Comparison of ENCODE assay signal across 2 cellular contexts in genomic region chr17:66994943-66995535, GRCh38.
A peak's percentile ranks its signal among the peaks of the same experiment; 100 is the strongest.
TF ChIP-seq lines count a peak whose summit lies in the region.

No MANE protein-coding gene starts in this region.

TF ChIP-seq in SK-N-SH, 30 proteins besides CTCF, POLR2A, EP300 and RAD21 (continued from another document):
- TF ChIP-seq REST (IDR thresholded peaks at IDR 0.05; ENCODE audit: low read depth, low read length) (no peak), USF1 (IDR thresholded peaks at IDR 0.05; ENCODE audit: borderline replicate concordance, low read depth) (no peak), JUND (IDR thresholded peaks at IDR 0.05) (no peak), TAF1 (IDR thresholded peaks at IDR 0.05; ENCODE audit: borderline replicate concordance, low read depth, low read length) (no peak), MAX (IDR thresholded peaks at IDR 0.05; ENCODE audit: low read depth) (no peak), RXRA (IDR thresholded peaks at IDR 0.05; ENCODE audit: borderline replicate concordance, low read depth) (no peak), RFX5 (IDR thresholded peaks at IDR 0.05; ENCODE audit: low read length) (peak; percentile 21; the same call in 1 of the 2 replicates), NFIC (IDR thresholded peaks at IDR 0.05; ENCODE audit: borderline replicate concordance) (no peak), FOSL2 (IDR thresholded peaks at IDR 0.05; ENCODE audit: borderline replicate concordance, low read depth) (no peak), CHD2 (IDR thresholded peaks at IDR 0.05; ENCODE audit: low read length, partially characterized antibody) (no peak), GATA2 (CRISPR knock-in tag; IDR thresholded peaks at IDR 0.05) (peak; percentile 35; the same call in 1 of the 2 replicates), ZBTB33 (IDR thresholded peaks at IDR 0.05; ENCODE audit: borderline replicate concordance, low read depth) (no peak), FOXJ3 (CRISPR knock-in tag; IDR thresholded peaks at IDR 0.05) (no peak), EZH2phosphoT487 (IDR thresholded peaks at IDR 0.05; ENCODE audit: borderline replicate concordance, low read depth) (no peak), SMC3 (IDR thresholded peaks at IDR 0.05; ENCODE audit: low read depth, low read length) (no peak), IRF3 (IDR thresholded peaks at IDR 0.05; ENCODE audit: low read depth, low read length) (no peak), MEF2A (IDR thresholded peaks at IDR 0.05; ENCODE audit: borderline replicate concordance, low read depth) (no peak)

TF ChIP-seq in SK-N-SH treated with all-trans-retinoic acid at 6 μM for 48 hours, 23 proteins besides CTCF, POLR2A, EP300 and RAD21 (continued from another document):
- TF ChIP-seq POU6F1 (CRISPR knock-in tag; IDR thresholded peaks at IDR 0.05; ENCODE audit: borderline replicate concordance, low read depth) (no peak), CREB5 (CRISPR knock-in tag; IDR thresholded peaks at IDR 0.05; ENCODE audit: low read depth) (no peak), ZFP3 (CRISPR knock-in tag; IDR thresholded peaks at IDR 0.05) (no peak), SNAI2 (CRISPR knock-in tag; IDR thresholded peaks at IDR 0.05) (no peak), ISL1 (CRISPR knock-in tag; IDR thresholded peaks at IDR 0.05) (no peak), GLIS3 (CRISPR knock-in tag; IDR thresholded peaks at IDR 0.05) (no peak), ZFP30 (CRISPR knock-in tag; IDR thresholded peaks at IDR 0.05) (no peak), ESRRG (CRISPR knock-in tag; IDR thresholded peaks at IDR 0.05) (no peak)
